29 cellular contexts compared by ENCODE assay signal in genomic region chr4:139718358-139718757, GRCh38.
"Had no signal": no experiment of that assay in that cellular context is flagged by ENCODE, and none has a peak within 500 bp of the region (broad histone marks: within the 10 kb centered on the region; RNA-seq: fewer than 3 reads in every experiment).

No MANE protein-coding gene starts in this region.

- H3K4me3 Mint-ChIP-seq: activated CD4-positive, alpha-beta T cell treated with anti-CD3 and anti-CD28 coated beads, Interleukin-2, amount 10 ng/mL, durations not matched to agents 24 days and 14 days; activated CD8-positive, alpha-beta T cell treated with anti-CD3 and anti-CD28 coated beads for 36 hours; activated T-cell treated with anti-CD3 and anti-CD28 coated beads, Interleukin-2, amount 50 U/mL, for 24 hours; T-helper 1 cell treated with Interleukin-12 subunit alpha and Interleukin-12 subunit beta and Interleukin-4 antibody, amounts not matched to agents 30 μg/mL and 1 μg/mL, for 36 hours; T-helper 2 cell treated with Interferon-gamma antibody and Interleukin-4, amounts not matched to agents 5 μg/mL and 100 μg/mL, for 36 hours had no signal

- DNase-seq: activated CD4-positive, alpha-beta T cell treated with anti-CD3 and anti-CD28 coated beads, Interleukin-2, amount 10 ng/mL, durations not matched to agents 24 days and 14 days; activated CD4-positive, alpha-beta T cell treated with anti-CD3 and anti-CD28 coated beads, Interleukin-2, amount 50 U/mL, for 4 hours; activated CD8-positive, alpha-beta T cell treated with anti-CD3 and anti-CD28 coated beads for 36 hours; activated gamma-delta T cell; activated naive CD4-positive, alpha-beta T cell treated with Interleukin-2 at 50 U/mL for 16 hours; activated T-cell treated with anti-CD3 and anti-CD28 coated beads, Interleukin-2, amount 50 U/mL, for 24 hours; adrenal gland; body of pancreas; caudate nucleus; cerebellar nuclear complex; Karpas-422; KBM-7; NCI-H1105; NCI-H1417 treated with DMSO at 0.1 percent for 48 hours; NCI-H1694; NCI-H1930; NCI-H2081 treated with DMSO at 0.1 percent for 48 hours; NCI-H226; NCI-H446 treated with DMSO at 0.1 percent for 48 hours; NCI-H524; NK-92 treated with Interleukin-12 subunit alpha and Interleukin-12 subunit beta, amount 100 ng/mL, for 24 hours; PC-3 had no signal

- H3K27me3 ChIP-seq: adrenal gland, body of pancreas, breast epithelium had no signal

- H3K9me3 ChIP-seq: adrenal gland, body of pancreas, breast epithelium had no signal

- H3K9me3 Mint-ChIP-seq: activated CD4-positive, alpha-beta T cell treated with anti-CD3 and anti-CD28 coated beads, Interleukin-2, amount 10 ng/mL, durations not matched to agents 24 days and 14 days; activated CD8-positive, alpha-beta T cell treated with anti-CD3 and anti-CD28 coated beads for 36 hours; activated naive CD4-positive, alpha-beta T cell treated with anti-CD3 and anti-CD28 coated beads, Interleukin-2, amount 50 U/mL, for 72 hours; activated T-cell treated with anti-CD3 and anti-CD28 coated beads, Interleukin-2, amount 50 U/mL, for 24 hours; activated T-helper 2 cell treated with anti-CD3 and anti-CD28 coated beads, Interferon-gamma antibody, Interleukin-2, Interleukin-4, amounts not matched to agents 10 μg/mL and 5 μg/mL and 100 μg/mL, durations not matched to agents 14 hours and 24 hours and 36 hours; T-helper 1 cell treated with Interleukin-12 subunit alpha and Interleukin-12 subunit beta and Interleukin-4 antibody, amounts not matched to agents 30 μg/mL and 1 μg/mL, for 36 hours; T-helper 2 cell treated with Interferon-gamma antibody and Interleukin-4, amounts not matched to agents 5 μg/mL and 100 μg/mL, for 36 hours had no signal

- H3K27ac Mint-ChIP-seq: activated CD4-positive, alpha-beta T cell treated with anti-CD3 and anti-CD28 coated beads, Interleukin-2, amount 10 ng/mL, durations not matched to agents 24 days and 14 days; activated CD8-positive, alpha-beta T cell treated with anti-CD3 and anti-CD28 coated beads for 36 hours; activated T-cell treated with anti-CD3 and anti-CD28 coated beads, Interleukin-2, amount 50 U/mL, for 24 hours; activated T-helper 2 cell treated with anti-CD3 and anti-CD28 coated beads, Interferon-gamma antibody, Interleukin-2, Interleukin-4, amounts not matched to agents 10 μg/mL and 5 μg/mL and 100 μg/mL, durations not matched to agents 14 hours and 24 hours and 36 hours; T-helper 1 cell treated with Interleukin-12 subunit alpha and Interleukin-12 subunit beta and Interleukin-4 antibody, amounts not matched to agents 30 μg/mL and 1 μg/mL, for 36 hours; T-helper 2 cell treated with Interferon-gamma antibody and Interleukin-4, amounts not matched to agents 5 μg/mL and 100 μg/mL, for 36 hours had no signal

- H3K27ac ChIP-seq: adrenal gland, body of pancreas, breast epithelium, RWPE1 had no signal

- H3K27me3 Mint-ChIP-seq: activated CD4-positive, alpha-beta T cell treated with anti-CD3 and anti-CD28 coated beads, Interleukin-2, amount 10 ng/mL, durations not matched to agents 24 days and 14 days; activated CD8-positive, alpha-beta T cell treated with anti-CD3 and anti-CD28 coated beads for 36 hours; activated T-cell treated with anti-CD3 and anti-CD28 coated beads, Interleukin-2, amount 50 U/mL, for 24 hours had no signal

- ATAC-seq: activated CD8-positive, alpha-beta T cell treated with anti-CD3 and anti-CD28 coated beads for 36 hours; activated naive CD4-positive, alpha-beta T cell treated with anti-CD3 and anti-CD28 coated beads, Interleukin-2, amount 50 U/mL, for 72 hours; body of pancreas; PC-3; Right ventricle myocardium inferior had no signal

- H3K4me3 ChIP-seq: adrenal gland, body of pancreas, breast epithelium had no signal

- H3K4me1 Mint-ChIP-seq: activated CD4-positive, alpha-beta T cell treated with anti-CD3 and anti-CD28 coated beads, Interleukin-2, amount 10 ng/mL, durations not matched to agents 24 days and 14 days had no signal

- H3K4me1 ChIP-seq: breast epithelium had no signal
